ENCODE assay signal across 8 cellular contexts in genomic region chr9:34493972-34494535, GRCh38. TPM values are rescaled to one million over a fixed set of nuclear protein-coding genes. Genes with fewer than 3 reads are reported as not detected.
DNase-seq lines count a peak whose midpoint lies in the region; ATAC-seq, FAIRE-seq and TF ChIP-seq lines count a peak whose summit lies in the region.

No MANE protein-coding gene starts in this region.

- intact Hi-C loops in kidney (cut with DNase I), result loop anchor here (10.0 kb wide), 1 partner anchor 49 kb away; no protein-coding TSS in a partner anchor

- peak; percentile 70 for DNase-seq in ELF-1 (ENCODE audit: low read depth, low spot score)
- DNase-seq in NCI-H460 (ENCODE audit: extremely low read depth, low read depth), result peak; percentile 18
- DNase-seq in cardiac fibroblast (ENCODE audit: low read depth in 2 of 2), result peak; percentile 50 to 64
- DNase-seq in mucosa of gallbladder (ENCODE audit: low spot score), result peak; percentile 60
- no peak for DNase-seq in superior temporal gyrus (ENCODE audit: extremely low spot score)
- no peak for DNase-seq in kidney
- DNase-seq in omental fat pad (ENCODE audit: low spot score), result no peak

- no peak overlapping the region for H3K4me3 ChIP-seq in cardiac fibroblast (replicated peaks in 1 of 2; ENCODE audit: low read depth in 2 of 2, low read length in 2 of 2)
- H3K4me3 ChIP-seq in kidney (ENCODE audit: low read length in 2 of 2), result no peak overlapping the region

- H3K9ac ChIP-seq in kidney (ENCODE audit: low read length in 2 of 2), result no peak overlapping the region

- no peak overlapping the region for H3K27ac ChIP-seq in kidney (ENCODE audit: low read depth in 2 of 2, low read length in 2 of 2)

- ATAC-seq in HG03432 (IDR thresholded peaks at IDR 0.05; ENCODE audit: unreplicated experiment) (no peak), omental fat pad (ENCODE audit: low FRiP score) (no peak)

- no peak for TF ChIP-seq CTCF in cardiac fibroblast (IDR thresholded peaks at IDR 0.05; ENCODE audit: low read depth, low read length)
- no peak for TF ChIP-seq CTCF in kidney (IDR thresholded peaks at IDR 0.05; ENCODE audit: borderline replicate concordance, extremely low read depth, insufficient read depth)
- no peak for TF ChIP-seq CTCF in omental fat pad (IDR thresholded peaks at IDR 0.05)

- FAIRE-seq in kidney (lab: Jason Lieb, UNC), result no peak

- no peaks in the 10 kb centered on the region for H3K4me1 ChIP-seq in kidney (ENCODE audit: control insufficient read depth in 1 of 2, insufficient read depth in 1 of 2, low read depth in 1 of 2, low read length in 2 of 2)

- H3K9me3 ChIP-seq in kidney (ENCODE audit: control insufficient read depth in 1 of 2, low read length in 2 of 2), result no peaks in the 10 kb centered on the region

- H3K36me3 ChIP-seq in kidney (ENCODE audit: control insufficient read depth in 1 of 2, insufficient read depth in 2 of 2, low read length in 2 of 2), result no peaks in the 10 kb centered on the region

RNA-seq across cellular contexts. Expression of gene ENHO, which starts 28.7 kb away (rescaled TPM):
- not detected in 2 replicates for total RNA-seq in NCI-H460 (2014; rRNA removed; shearing (Covaris generic))
- polyA plus RNA-seq in NCI-H460 (2014; cell fraction: nucleus; rRNA removed), result not detected in 2 replicates
- total RNA-seq in mucosa of gallbladder, result 1.7 TPM
- total RNA-seq in kidney, result 0.22 TPM
- polyA plus RNA-seq in kidney (ENCODE audit: insufficient read depth, low read depth, low replicate concordance), result 2.7 TPM
- not detected for total RNA-seq in omental fat pad

RNA-seq across cellular contexts. Expression of gene DNAI1, which starts 35.4 kb away (rescaled TPM):
- total RNA-seq in NCI-H460 (2014; rRNA removed; shearing (Covaris generic)), result 0.25 TPM in 1 of 2 replicates, not detected in the other
- polyA plus RNA-seq in NCI-H460 (2014; cell fraction: nucleus; rRNA removed), result 0.35 TPM in 1 of 2 replicates, not detected in the other
- total RNA-seq in mucosa of gallbladder, result 0.52 TPM
- 3.0 TPM for total RNA-seq in kidney
- polyA plus RNA-seq in kidney (ENCODE audit: insufficient read depth, low read depth, low replicate concordance), result 2.4 TPM
- not detected for total RNA-seq in omental fat pad

RNA-seq across cellular contexts. Expression of gene FAM219A, which starts 35.7 kb away (rescaled TPM):
- 7.7 and 9.3 TPM in 2 replicates for total RNA-seq in NCI-H460 (2014; rRNA removed; shearing (Covaris generic))
- polyA plus RNA-seq in NCI-H460 (2014; cell fraction: nucleus; rRNA removed), result 13.6 and 16.0 TPM in 2 replicates
- 24.0 TPM for total RNA-seq in mucosa of gallbladder
- 21.1 TPM for total RNA-seq in kidney
- polyA plus RNA-seq in kidney (ENCODE audit: insufficient read depth, low read depth, low replicate concordance), result 8.7 TPM
- 10 to 100 TPM in 3 of 4 donors, 1 to 10 TPM in 1; 6.7 to 16.4 (median 13.6) TPM for total RNA-seq in omental fat pad

Comparison
In these comparisons a context has a peak if more than half of its experiments do, and no peak if none do; other contexts are left out.
1. DNase-seq: peak in ELF-1 (single experiment), NCI-H460 (single experiment), cardiac fibroblast (2 of 2) and mucosa of gallbladder (single experiment); none in superior temporal gyrus (single experiment), kidney (single experiment) and omental fat pad (single experiment).